ENCODE assay signal across 21 cellular contexts in the genomic region with DNA sequence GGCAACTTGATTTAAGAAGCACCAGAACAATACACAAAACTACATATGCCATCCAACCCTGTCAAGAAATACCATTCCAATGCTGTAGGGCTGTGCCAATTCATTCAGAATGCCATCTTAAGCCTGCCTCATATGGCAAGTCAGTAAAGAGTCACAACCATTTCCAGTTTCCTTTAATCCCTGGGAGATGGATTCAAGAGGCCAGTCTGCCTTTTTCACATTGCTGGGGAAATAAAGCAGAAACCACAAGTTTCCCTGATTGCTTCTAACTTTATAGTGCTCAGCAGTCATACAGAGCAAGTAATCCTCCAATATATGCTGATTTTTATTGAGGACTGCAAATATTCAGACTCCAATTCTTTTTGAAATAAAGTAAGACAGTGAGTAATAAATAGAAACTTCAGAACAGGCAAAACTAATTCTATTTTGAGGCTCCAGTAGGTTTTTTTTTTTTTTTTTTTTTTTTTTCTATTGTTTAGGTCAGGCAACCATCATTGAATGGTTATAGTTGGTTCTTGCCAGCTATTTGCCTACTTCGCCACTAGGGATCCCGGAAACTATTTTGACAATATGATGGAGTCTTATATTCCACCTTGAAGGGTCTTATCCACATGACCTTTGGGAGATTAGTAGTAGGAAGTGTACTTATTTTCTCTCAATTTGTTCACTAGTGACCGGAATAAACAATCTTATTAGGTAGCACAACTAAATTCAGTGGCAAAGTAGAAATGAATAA.
DNase-seq lines count a peak whose midpoint lies in the region; ATAC-seq and TF ChIP-seq lines count a peak whose summit lies in the region.
"Had no signal": no experiment of that assay in that cellular context is flagged by ENCODE, and none has a peak within 500 bp of the region (broad histone marks: within the 10 kb centered on the region; RNA-seq: fewer than 3 reads in every experiment).

No MANE protein-coding gene starts in this region.

- no peak overlapping the region for H3K9ac ChIP-seq in Loucy (ENCODE audit: low read depth, low read length, poor library complexity, severe bottlenecking)

- no peaks in the 10 kb centered on the region for H3K27me3 Mint-ChIP-seq in endothelial cell (ENCODE audit: unreplicated experiment)
- H3K27me3 Mint-ChIP-seq: naive thymus-derived CD4-positive, alpha-beta T cell had no signal

- WGBS in upper lobe of left lung, 2 donors = 97 to 99% methylated on average over 3 of the region's 3 CpGs

- DNase-seq in GM12864 (ENCODE audit: low read depth) (no peak), endothelial cell (ENCODE audit: low spot score) (no peak), osteoblast (ENCODE audit: insufficient read length, low spot score, missing footprints) (no peak), dermis blood vessel endothelial cell (no peak), upper lobe of left lung (no peak)
- DNase-seq: activated CD4-positive, alpha-beta T cell treated with anti-CD3 and anti-CD28 coated beads for 1 hour; AML-193; Calu3; esophagus squamous epithelium; heart right ventricle; IMR-90; naive thymus-derived CD4-positive, alpha-beta T cell; NCI-H1048; NCI-H2171; NCI-H69; PC-9; posterior cingulate gyrus; T1000 had no signal

- no peak for TF ChIP-seq POLR2A in upper lobe of left lung (IDR thresholded peaks at IDR 0.05)

- H3K27ac ChIP-seq in osteoblast (ENCODE audit: low read depth, low read length) = no peak overlapping the region
- H3K27ac ChIP-seq in upper lobe of left lung = no peak overlapping the region
- H3K27ac ChIP-seq: esophagus squamous epithelium, heart right ventricle, PC-9 had no signal

- ATAC-seq in HG02852 (IDR thresholded peaks at IDR 0.05; ENCODE audit: unreplicated experiment) (no peak), HG02759 (IDR thresholded peaks at IDR 0.05; ENCODE audit: unreplicated experiment) (no peak), upper lobe of left lung (ENCODE audit: low FRiP score in 2 of 2) (no peak)
- ATAC-seq: heart right ventricle; naive thymus-derived CD4-positive, alpha-beta T cell had no signal

- no peaks in the 10 kb centered on the region for H4K20me1 ChIP-seq in Loucy (ENCODE audit: insufficient read depth, low read length, poor library complexity, severe bottlenecking)
- no peaks in the 10 kb centered on the region for H4K20me1 ChIP-seq in osteoblast (ENCODE audit: insufficient read depth, low read length)

- H3K36me3 Mint-ChIP-seq in endothelial cell (ENCODE audit: low read depth, unreplicated experiment) = no peaks in the 10 kb centered on the region
- H3K36me3 Mint-ChIP-seq: naive thymus-derived CD4-positive, alpha-beta T cell had no signal

- H3K4me1 Mint-ChIP-seq in endothelial cell (ENCODE audit: unreplicated experiment) = peaks cover 6% of the 10 kb centered on the region
- H3K4me1 Mint-ChIP-seq: naive thymus-derived CD4-positive, alpha-beta T cell had no signal

- no peak overlapping the region for H2AFZ ChIP-seq in Loucy (ENCODE audit: low read length)
- no peak overlapping the region for H2AFZ ChIP-seq in osteoblast (ENCODE audit: low read length)
- H2AFZ ChIP-seq: PC-9 had no signal

- H3K4me2 ChIP-seq in Loucy (ENCODE audit: low read depth, low read length, poor library complexity, severe bottlenecking) (no peak overlapping the region), osteoblast (ENCODE audit: insufficient read depth, low read length) (no peak overlapping the region)
- H3K4me2 ChIP-seq: PC-9 had no signal

- H3K79me2 ChIP-seq in Loucy (ENCODE audit: insufficient read depth, low read length) (no peaks in the 10 kb centered on the region), osteoblast (ENCODE audit: insufficient read depth, low read length) (no peaks in the 10 kb centered on the region)

- H3K4me1 ChIP-seq in Loucy (ENCODE audit: insufficient read depth, low read length, poor library complexity, severe bottlenecking) (peaks cover 31% of the 10 kb centered on the region), osteoblast (ENCODE audit: insufficient read depth, low read length) (peaks cover 21% of the 10 kb centered on the region), upper lobe of left lung (no peaks in the 10 kb centered on the region)
- H3K4me1 ChIP-seq: esophagus squamous epithelium, heart right ventricle had no signal

- no peaks in the 10 kb centered on the region for H3K27me3 ChIP-seq in Loucy (ENCODE audit: insufficient read depth, low read length, poor library complexity, severe bottlenecking)
- no peaks in the 10 kb centered on the region for H3K27me3 ChIP-seq in osteoblast (ENCODE audit: insufficient read depth, low read length)
- no peaks in the 10 kb centered on the region for H3K27me3 ChIP-seq in upper lobe of left lung
- H3K27me3 ChIP-seq: esophagus squamous epithelium, heart right ventricle had no signal

- H3K36me3 ChIP-seq in Loucy (ENCODE audit: insufficient read depth, low read length) (no peaks in the 10 kb centered on the region), osteoblast (ENCODE audit: insufficient read depth, low read length) (no peaks in the 10 kb centered on the region), upper lobe of left lung (no peaks in the 10 kb centered on the region)
- H3K36me3 ChIP-seq: esophagus squamous epithelium, heart right ventricle had no signal

- no peaks in the 10 kb centered on the region for H3F3A ChIP-seq in Loucy (ENCODE audit: low read depth)

- no peaks in the 10 kb centered on the region for H3K9me2 ChIP-seq in Loucy (replicated peaks; ENCODE audit: low read depth, low read length)

- no peak overlapping the region for H3K27ac Mint-ChIP-seq in endothelial cell (ENCODE audit: unreplicated experiment)
- H3K27ac Mint-ChIP-seq: naive thymus-derived CD4-positive, alpha-beta T cell had no signal

- H3K9me3 ChIP-seq in Loucy (ENCODE audit: insufficient read depth, low read depth, low read length) (no peaks in the 10 kb centered on the region), osteoblast (ENCODE audit: low read depth, low read length) (no peaks in the 10 kb centered on the region), upper lobe of left lung (no peaks in the 10 kb centered on the region)
- H3K9me3 ChIP-seq: esophagus squamous epithelium, heart right ventricle had no signal

- no peaks in the 10 kb centered on the region for H3K9me3 Mint-ChIP-seq in endothelial cell (ENCODE audit: unreplicated experiment)

- TF ChIP-seq CTCF in GM12864 (IDR thresholded peaks at IDR 0.05; ENCODE audit: low read depth, low read length, missing control alignments) = peak; percentile 11
- peak; percentile 28; the same call in 1 of the 2 replicates for TF ChIP-seq CTCF in Loucy (conservative IDR thresholded peaks at IDR 0.05; ENCODE audit: low read length)
- TF ChIP-seq CTCF in endothelial cell (IDR thresholded peaks at IDR 0.05; ENCODE audit: unreplicated experiment) = peak; percentile 37
- TF ChIP-seq CTCF in osteoblast (IDR thresholded peaks at IDR 0.05; ENCODE audit: extremely low read depth, low read depth, low read length) = peak; percentile 8
- TF ChIP-seq CTCF in upper lobe of left lung (IDR thresholded peaks at IDR 0.05) = no peak

- no peak for TF ChIP-seq EP300 in upper lobe of left lung (IDR thresholded peaks at IDR 0.05)

- H3K4me3 ChIP-seq in GM12864 (ENCODE audit: low read depth, low read length) = no peak overlapping the region
- H3K4me3 ChIP-seq in Loucy (ENCODE audit: low read length, poor library complexity, severe bottlenecking) = no peak overlapping the region
- H3K4me3 ChIP-seq in osteoblast (ENCODE audit: insufficient read depth, low read length) = no peak overlapping the region
- no peak overlapping the region for H3K4me3 ChIP-seq in upper lobe of left lung
- H3K4me3 ChIP-seq: esophagus squamous epithelium, heart right ventricle, PC-9 had no signal

- no peak overlapping the region for H3K4me3 Mint-ChIP-seq in endothelial cell (ENCODE audit: unreplicated experiment)
- H3K4me3 Mint-ChIP-seq: naive thymus-derived CD4-positive, alpha-beta T cell had no signal

Comparison
In these comparisons a context has a peak if more than half of its experiments do, and no peak if none do; other contexts are left out.
1. CTCF ChIP-seq: peak in GM12864 (single experiment), Loucy (single experiment), endothelial cell (single experiment) and osteoblast (single experiment); none in upper lobe of left lung (0 of 6).